In the genomic region with DNA sequence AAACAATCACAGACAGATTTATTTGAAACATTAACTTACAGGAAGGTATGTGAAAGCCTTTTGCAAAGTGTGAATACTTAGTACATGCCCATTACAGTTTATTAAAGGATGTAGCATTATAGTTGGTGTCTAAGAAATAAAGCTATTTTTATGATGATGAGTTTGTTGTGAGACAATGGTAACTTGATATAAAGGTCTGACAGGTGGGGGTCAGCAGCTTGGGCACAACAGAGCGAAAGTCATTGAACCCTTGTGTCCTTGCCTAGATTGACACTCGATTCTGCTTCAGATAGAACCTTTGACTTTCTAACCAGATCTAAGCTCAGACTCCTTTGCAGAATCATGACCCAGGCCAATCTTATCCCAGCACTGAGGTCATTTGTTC, we compare ENCODE assay signal across 19 cellular contexts.
"Had no signal": no experiment of that assay in that cellular context is flagged by ENCODE, and none has a peak within 500 bp of the region (broad histone marks: within the 10 kb centered on the region; RNA-seq: fewer than 3 reads in every experiment).

No MANE protein-coding gene starts in this region.

- H3K4me1 ChIP-seq: colonic mucosa had no signal

- ATAC-seq: left colon; natural killer cell treated with Interleukin-12 subunit alpha and Interleukin-12 subunit beta and Interleukin-15 and Interleukin-18, amount 100 ng/mL, for 72 hours; stimulated activated effector memory CD8-positive, alpha-beta T cell treated with anti-CD3 and anti-CD28 coated beads, Interleukin-12 subunit alpha, Interleukin-12 subunit beta, amount 100 ng/mL, for 72 hours; stimulated activated naive CD8-positive, alpha-beta T cell treated with anti-CD3 and anti-CD28 coated beads, Interleukin-15, Interleukin-2, amounts not matched to agents 100 U/mL and 50 U/mL, for 24 hours had no signal

- H3K4me3 ChIP-seq: colonic mucosa, lung, right atrium auricular region had no signal

- H3K27me3 ChIP-seq: colonic mucosa, esophagus squamous epithelium, heart left ventricle, neutrophil, right atrium auricular region, sigmoid colon, tibial artery had no signal

- H3K4me3 Mint-ChIP-seq: natural killer cell treated with Interleukin-12 subunit alpha and Interleukin-12 subunit beta and Interleukin-15 and Interleukin-18, amount 100 ng/mL, for 72 hours; stimulated activated effector memory CD8-positive, alpha-beta T cell treated with anti-CD3 and anti-CD28 coated beads, Interleukin-12 subunit alpha, Interleukin-12 subunit beta, amount 100 ng/mL, for 72 hours had no signal

- H3K36me3 ChIP-seq: colonic mucosa, esophagus squamous epithelium, heart left ventricle, neutrophil, right atrium auricular region, sigmoid colon, tibial artery had no signal

- H3K27me3 Mint-ChIP-seq: natural killer cell treated with Interleukin-12 subunit alpha and Interleukin-12 subunit beta and Interleukin-15 and Interleukin-18, amount 100 ng/mL, for 72 hours had no signal

- DNase-seq: colonic mucosa; dermis blood vessel endothelial cell; esophagus squamous epithelium; foreskin fibroblast; heart left ventricle; left colon; left ventricle myocardium superior; mesenchymal stem cell; midbrain; sigmoid colon; stimulated activated CD4-positive, alpha-beta T cell treated with anti-CD3 and anti-CD28 coated beads, Interleukin-2, amount 100 ng/mL, for 48 hours; stimulated activated CD8-positive, alpha-beta memory T cell treated with anti-CD3 and anti-CD28 coated beads, Interleukin-4, amount 100 ng/mL, for 48 hours; stimulated activated naive CD8-positive, alpha-beta T cell treated with anti-CD3 and anti-CD28 coated beads, Interleukin-15, Interleukin-2, amounts not matched to agents 100 U/mL and 50 U/mL, for 24 hours; tibial artery had no signal

- H3K4me1 Mint-ChIP-seq: stimulated activated effector memory CD8-positive, alpha-beta T cell treated with anti-CD3 and anti-CD28 coated beads, Interleukin-12 subunit alpha, Interleukin-12 subunit beta, amount 100 ng/mL, for 72 hours had no signal

- H3K27ac ChIP-seq: colonic mucosa, esophagus squamous epithelium, neutrophil, tibial artery had no signal

- H3K36me3 Mint-ChIP-seq: stimulated activated effector memory CD8-positive, alpha-beta T cell treated with anti-CD3 and anti-CD28 coated beads, Interleukin-12 subunit alpha, Interleukin-12 subunit beta, amount 100 ng/mL, for 72 hours had no signal

- H3K27ac Mint-ChIP-seq: natural killer cell treated with Interleukin-12 subunit alpha and Interleukin-12 subunit beta and Interleukin-15 and Interleukin-18, amount 100 ng/mL, for 72 hours; stimulated activated effector memory CD8-positive, alpha-beta T cell treated with anti-CD3 and anti-CD28 coated beads, Interleukin-12 subunit alpha, Interleukin-12 subunit beta, amount 100 ng/mL, for 72 hours had no signal
